12 cellular contexts compared by ENCODE assay signal in genomic region chr22:30204742-30205111, GRCh38. TPM values are rescaled to one million over a fixed set of nuclear protein-coding genes. Genes with fewer than 3 reads are reported as not detected.
A peak's percentile ranks its signal among the peaks of the same experiment; 100 is the strongest.
DNase-seq lines count a peak whose midpoint lies in the region; ATAC-seq, FAIRE-seq and TF ChIP-seq lines count a peak whose summit lies in the region.
"Had no signal": no experiment of that assay in that cellular context is flagged by ENCODE, and none has a peak within 500 bp of the region (broad histone marks: within the 10 kb centered on the region; RNA-seq: fewer than 3 reads in every experiment).

No MANE protein-coding gene starts in this region.

- peak overlapping the region; percentile 29 to 91 for H2BK12ac ChIP-seq in mesenchymal stem cell (ENCODE audit: low read length in 2 of 2)

- no peak overlapping the region for H3K23ac ChIP-seq in mesenchymal stem cell (ENCODE audit: low read length in 2 of 2)

- WGBS in right lobe of liver (ENCODE audit: insufficient coverage, low coverage, low lambda C conversion rate, missing lambda C conversion rate): 45% methylated on average over 9 of the region's 10 CpGs
- 96% methylated on average over 10 of the region's 10 CpGs for WGBS in HepG2 (ENCODE audit: low lambda C conversion rate)
- WGBS in mesenchymal stem cell: 92% methylated on average over 10 of the region's 10 CpGs

- no peaks in the 10 kb centered on the region for H3K4me1 ChIP-seq in right lobe of liver
- peaks cover 46% of the 10 kb centered on the region for H3K4me1 ChIP-seq in HepG2 (ENCODE audit: insufficient read depth, low read length)
- peaks cover 33% of the 10 kb centered on the region for H3K4me1 ChIP-seq in mesenchymal stem cell (ENCODE audit: control insufficient read depth, insufficient read depth, low read depth, low read length)
- no peaks in the 10 kb centered on the region for H3K4me1 ChIP-seq in effector memory CD4-positive, alpha-beta T cell (ENCODE audit: control insufficient read depth, insufficient read depth, low read length, poor library complexity, severe bottlenecking)

- no peak overlapping the region for H3K4me3 ChIP-seq in right lobe of liver
- H3K4me3 ChIP-seq in HepG2 (replicated peaks in 1 of 3; ENCODE audit: insufficient read depth in 1 of 3, low read depth in 2 of 3, low read length in 3 of 3): no peak overlapping the region
- no peak overlapping the region for H3K4me3 ChIP-seq in mesenchymal stem cell (ENCODE audit: insufficient read depth in 1 of 2, low read depth in 1 of 2, low read length in 2 of 2)
- H3K4me3 ChIP-seq in effector memory CD4-positive, alpha-beta T cell (ENCODE audit: insufficient read depth, low read depth, low read length, poor library complexity, severe bottlenecking): no peak overlapping the region

- H3K4me2 ChIP-seq in HepG2 (ENCODE audit: low read depth, low read length) (no peak overlapping the region), mesenchymal stem cell (ENCODE audit: low read length, poor library complexity, severe bottlenecking) (no peak overlapping the region)
- H3K4me2 ChIP-seq: KMS-11 had no signal

- no peaks in the 10 kb centered on the region for H4K20me1 ChIP-seq in HepG2 (ENCODE audit: insufficient read depth, low read length)

- H3K9me3 ChIP-seq in right lobe of liver: no peaks in the 10 kb centered on the region
- no peaks in the 10 kb centered on the region for H3K9me3 ChIP-seq in HepG2 (ENCODE audit: low read length)
- H3K9me3 ChIP-seq in mesenchymal stem cell (ENCODE audit: control insufficient read depth, low read length): peaks cover 6% of the 10 kb centered on the region
- no peaks in the 10 kb centered on the region for H3K9me3 ChIP-seq in effector memory CD4-positive, alpha-beta T cell (ENCODE audit: control insufficient read depth, low read length)

- peak overlapping the region; percentile 6 for H2BK120ac ChIP-seq in mesenchymal stem cell (ENCODE audit: low read depth, low read length)

- H3K27ac Mint-ChIP-seq in MCF 10A (ENCODE audit: low read depth, unreplicated experiment): peak overlapping the region; percentile 42
- H3K27ac Mint-ChIP-seq: CD4-positive, CD25-positive, alpha-beta regulatory T cell had no signal

- peak overlapping the region; percentile 98 for H2AK5ac ChIP-seq in mesenchymal stem cell (ENCODE audit: low read length, severe bottlenecking)

- H3K18ac ChIP-seq in mesenchymal stem cell (ENCODE audit: low read depth in 1 of 2, low read length in 2 of 2): peak overlapping the region in 1 of 2 experiments; percentile 4

- BruUV-seq in HepG2 (replicated peaks; lab: Mats Ljungman, UMichigan) (no TSS peak), MCF 10A (replicated peaks; lab: Mats Ljungman, UMichigan) (no TSS peak)

- no peaks in the 10 kb centered on the region for H3K36me3 Mint-ChIP-seq in MCF 10A (ENCODE audit: insufficient read depth, unreplicated experiment)
- H3K36me3 Mint-ChIP-seq: CD4-positive, CD25-positive, alpha-beta regulatory T cell had no signal

- CTCF ChIA-PET in HepG2 (lab: Yijun Ruan, JAX; ENCODE audit: low intra/inter-chr PET ratio, low total read pairs): no interaction called here
- CTCF ChIA-PET in MCF 10A (lab: Yijun Ruan, JAX): interaction anchor here (0.5 to 1.7 kb wide), 4 partner anchors 9 to 1345 kb away, joined by 3 to 5 read pairs (median 4); no protein-coding TSS in a partner anchor

- peak overlapping the region; percentile 83 for H2BK5ac ChIP-seq in mesenchymal stem cell (ENCODE audit: low read depth, low read length, poor library complexity, severe bottlenecking)

- H3K4me1 Mint-ChIP-seq in MCF 10A (ENCODE audit: insufficient read depth, unreplicated experiment): peaks cover 42% of the 10 kb centered on the region
- H3K4me1 Mint-ChIP-seq: central memory CD8-positive, alpha-beta T cell had no signal

- no peak for TF ChIP-seq EP300 in HepG2 (IDR thresholded peaks at IDR 0.05; ENCODE audit: low read depth in 2 of 2, low read length in 2 of 2)
- TF ChIP-seq EP300 in HepG2 (CRISPR knock-in tag; IDR thresholded peaks at IDR 0.05; ENCODE audit: borderline replicate concordance): no peak

- H3K27me3 ChIP-seq in right lobe of liver: no peaks in the 10 kb centered on the region
- H3K27me3 ChIP-seq in HepG2 (ENCODE audit: control insufficient read depth in 1 of 2, insufficient read depth in 2 of 2, low read length in 2 of 2): no peaks in the 10 kb centered on the region
- no peaks in the 10 kb centered on the region for H3K27me3 ChIP-seq in mesenchymal stem cell (ENCODE audit: control insufficient read depth in 1 of 2, insufficient read depth in 1 of 2, low read length in 2 of 2)
- no peaks in the 10 kb centered on the region for H3K27me3 ChIP-seq in effector memory CD4-positive, alpha-beta T cell (replicated peaks; ENCODE audit: control insufficient read depth, insufficient read depth, low read length, poor library complexity, severe bottlenecking)

- H3K9me3 Mint-ChIP-seq in MCF 10A (ENCODE audit: unreplicated experiment): peaks cover 6% of the 10 kb centered on the region
- H3K9me3 Mint-ChIP-seq: CD4-positive, CD25-positive, alpha-beta regulatory T cell; central memory CD8-positive, alpha-beta T cell had no signal

- H4K8ac ChIP-seq in mesenchymal stem cell (ENCODE audit: low read length): no peak overlapping the region

- TF ChIP-seq POLR2A in right lobe of liver (IDR thresholded peaks at IDR 0.05): no peak
- TF ChIP-seq POLR2A in HepG2 (IDR thresholded peaks at IDR 0.05; ENCODE audit: insufficient read depth in 1 of 2, low read depth in 2 of 2, low read length in 2 of 2): no peak

- H3K27me3 Mint-ChIP-seq in MCF 10A (ENCODE audit: insufficient read depth, unreplicated experiment): no peaks in the 10 kb centered on the region
- H3K27me3 Mint-ChIP-seq: CD4-positive, CD25-positive, alpha-beta regulatory T cell had no signal

- ATAC-seq in right lobe of liver: no peak
- ATAC-seq in HepG2: no peak

- POLR2A ChIA-PET in HepG2 (lab: Yijun Ruan, JAX) (interaction anchor here (0.6 to 1.5 kb wide), 2 partner anchors 9 to 185 kb away, joined by 3 to 4 read pairs; no protein-coding TSS in a partner anchor), MCF 10A (lab: Yijun Ruan, JAX) (interaction anchor here (0.6 to 1.8 kb wide), 14 partner anchors 8 to 600 kb away, joined by 3 to 15 read pairs (median 3); partner anchors contain the start of genes LIF and TBC1D10A)

- no peak overlapping the region for H3K4me3 Mint-ChIP-seq in MCF 10A (ENCODE audit: unreplicated experiment)
- H3K4me3 Mint-ChIP-seq: CD4-positive, CD25-positive, alpha-beta regulatory T cell; central memory CD8-positive, alpha-beta T cell had no signal

- TF ChIP-seq RAD21 in HepG2 (CRISPR knock-in tag; IDR thresholded peaks at IDR 0.05): no peak

- peak in 2 of 3 donors; percentile 11 to 45 for DNase-seq in right lobe of liver
- DNase-seq in HepG2 (ENCODE audit: low spot score): no peak
- DNase-seq in MCF 10A (ENCODE audit: unreplicated experiment): peak; percentile 89
- peak; percentile 47 for DNase-seq in mesenchymal stem cell
- DNase-seq in effector memory CD4-positive, alpha-beta T cell: no peak
- no peak for DNase-seq in occipital lobe (lab: John Stamatoyannopoulos, UW)
- DNase-seq in stimulated activated CD4-positive, alpha-beta T cell treated with anti-CD3 and anti-CD28 coated beads, Interleukin-4, amount 100 ng/mL, for 1 hour: no peak
- DNase-seq in stimulated activated CD4-positive, alpha-beta T cell treated with anti-CD3 and anti-CD28 coated beads, Interleukin-2, amount 100 ng/mL, for 24 hours: no peak
- DNase-seq: CD4-positive, CD25-positive, alpha-beta regulatory T cell had no signal

- H3K27ac ChIP-seq in right lobe of liver (peak overlapping the region in 1 of 3 donors; percentile 7), HepG2 (ENCODE audit: extremely low read length, insufficient read depth, low read length) (no peak overlapping the region), mesenchymal stem cell (ENCODE audit: low read length, poor library complexity, severe bottlenecking) (peak overlapping the region; percentile 99)
- H3K27ac ChIP-seq in effector memory CD4-positive, alpha-beta T cell (ENCODE audit: insufficient read depth, low read length, poor library complexity, severe bottlenecking): no peak overlapping the region
- H3K27ac ChIP-seq: KMS-11 had no signal

- H3K79me1 ChIP-seq in mesenchymal stem cell (replicated peaks; ENCODE audit: low read length, poor library complexity, severe bottlenecking): no peaks in the 10 kb centered on the region

- in situ Hi-C loops in HepG2 (cut with HindIII; ENCODE audit: extremely low pct_ligation_motif_present, low pct_unique_long_range_greater_than_20kb): no loop called here

- H3K79me2 ChIP-seq in HepG2 (ENCODE audit: insufficient read depth, low read length): no peaks in the 10 kb centered on the region

- no peaks in the 10 kb centered on the region for H3K36me3 ChIP-seq in right lobe of liver
- H3K36me3 ChIP-seq in HepG2 (replicated peaks in 1 of 2; ENCODE audit: control insufficient read depth in 1 of 2, insufficient read depth in 2 of 2, low read length in 2 of 2): no peaks in the 10 kb centered on the region
- no peaks in the 10 kb centered on the region for H3K36me3 ChIP-seq in mesenchymal stem cell (ENCODE audit: control insufficient read depth in 1 of 2, insufficient read depth in 2 of 2, low read depth in 1 of 2, low read length in 2 of 2)
- no peaks in the 10 kb centered on the region for H3K36me3 ChIP-seq in effector memory CD4-positive, alpha-beta T cell (ENCODE audit: control insufficient read depth, insufficient read depth, low read length)

- intact Hi-C loops in right lobe of liver (cut with DNase I): no loop called here
- intact Hi-C loops in HepG2 (cut with micrococcal nuclease; ENCODE audit: unreplicated experiment): no loop called here
- intact Hi-C loops in MCF 10A (cut with micrococcal nuclease): loop anchor here (1.0 to 5.0 kb wide), 2 partner anchors 8 to 223 kb away; partner anchors contain the start of gene MTFP1

- H3K4ac ChIP-seq in mesenchymal stem cell (ENCODE audit: low read depth in 1 of 2, low read length in 2 of 2): peak overlapping the region in 1 of 2 experiments; percentile 47

- H3K9ac ChIP-seq in HepG2 (ENCODE audit: insufficient read depth, low read depth, low read length) (no peak overlapping the region), mesenchymal stem cell (ENCODE audit: low read length) (peak overlapping the region; percentile 85)
- H3K9ac ChIP-seq: KMS-11 had no signal

- FAIRE-seq in HepG2 (lab: Jason Lieb, UNC): no peak
- FAIRE-seq: islet of Langerhans had no signal

- no peak for TF ChIP-seq CTCF in right lobe of liver (IDR thresholded peaks at IDR 0.05)
- TF ChIP-seq CTCF in HepG2 (CRISPR knock-in tag; IDR thresholded peaks at IDR 0.05): no peak
- TF ChIP-seq CTCF in MCF 10A (IDR thresholded peaks at IDR 0.05; ENCODE audit: unreplicated experiment): no peak

- H4K91ac ChIP-seq in mesenchymal stem cell (ENCODE audit: low read length): peak overlapping the region; percentile 25

- H2AFZ ChIP-seq in HepG2 (ENCODE audit: low read length): no peak overlapping the region
- no peak overlapping the region for H2AFZ ChIP-seq in mesenchymal stem cell (ENCODE audit: low read depth, low read length)

- no peak overlapping the region for H2BK15ac ChIP-seq in mesenchymal stem cell (ENCODE audit: low read depth, poor library complexity, severe bottlenecking)

- no peak overlapping the region for H3K14ac ChIP-seq in mesenchymal stem cell (ENCODE audit: low read length in 2 of 2)

RNA-seq across cellular contexts. Expression of gene LIF, which starts 41.8 kb away (rescaled TPM):
- total RNA-seq in right lobe of liver (1 to 10 TPM in 3 of 6 experiments, under 1 TPM in 1, not detected in 2; 0.15 to 2.0 (median 1.6) TPM), HepG2 (2016; rRNA removed; fragmentation: Illumina TruSeq; extraction: Trizol) (1.5 and 3.6 TPM in 2 replicates), MCF 10A (2022) (9.5 and 19.3 TPM in 2 replicates), occipital lobe (not detected)
- 0.53 and 1.6 TPM in 2 replicates for total RNA-seq in HepG2 (2016; cell fraction: cytosol; rRNA removed; fragmentation: Illumina TruSeq; extraction: Trizol; ENCODE audit: low read depth)
- total RNA-seq in HepG2 (2016; cell fraction: insoluble cytoplasmic fraction; rRNA removed; fragmentation: Illumina TruSeq; extraction: Trizol): 1.7 and 3.2 TPM in 2 replicates
- 2.6 TPM in 2 replicates for total RNA-seq in HepG2 (2016; cell fraction: membrane; rRNA removed; fragmentation: Illumina TruSeq; extraction: Trizol)
- total RNA-seq in HepG2 (2016; cell fraction: nucleus; rRNA removed; fragmentation: Illumina TruSeq; extraction: Trizol): 5.2 and 5.5 TPM in 2 replicates
- 8.5 and 12.1 TPM in 2 replicates for polyA plus RNA-seq in HepG2 (2011; rRNA removed)
- 3.0 and 4.2 TPM in 2 replicates for polyA plus RNA-seq in HepG2 (2011; cell fraction: cytosol; rRNA removed)
- polyA plus RNA-seq in HepG2 (2011; cell fraction: nucleus; rRNA removed): 48.8 and 59.2 TPM in 2 replicates
- polyA plus RNA-seq in HepG2 (2012): 1.4 and 5.2 TPM in 2 replicates
- polyA plus RNA-seq in HepG2 (2016; cell fraction: cytosol; fragmentation: Illumina TruSeq; extraction: Trizol; ENCODE audit: low read depth): 0.17 and 0.26 TPM in 2 replicates
- 1.1 and 1.3 TPM in 2 replicates for polyA plus RNA-seq in HepG2 (2016; cell fraction: insoluble cytoplasmic fraction; fragmentation: Illumina TruSeq; extraction: Trizol; ENCODE audit: low read depth)
- polyA plus RNA-seq in HepG2 (2016; cell fraction: membrane; fragmentation: Illumina TruSeq; extraction: Trizol; ENCODE audit: low read depth): 0.64 and 0.93 TPM in 2 replicates
- 13.6 and 20.3 TPM in 2 replicates for polyA plus RNA-seq in HepG2 (2016; cell fraction: nucleus; fragmentation: Illumina TruSeq; extraction: Trizol; ENCODE audit: insufficient read depth, low read depth)
- polyA minus RNA-seq in HepG2 (2011; rRNA and poly(A)+ RNA removed; ENCODE audit: low replicate concordance): 11.5 and 35.1 TPM in 2 replicates
- polyA minus RNA-seq in HepG2 (2011; cell fraction: cytosol; rRNA and poly(A)+ RNA removed): 3.8 and 5.5 TPM in 2 replicates
- 4.1 and 7.1 TPM in 2 replicates for polyA minus RNA-seq in HepG2 (2011; cell fraction: nucleus; rRNA and poly(A)+ RNA removed)
- 10.2 TPM for polyA plus RNA-seq in mesenchymal stem cell (2013, experiment 1 of 2)
- polyA plus RNA-seq in mesenchymal stem cell (2013, experiment 2 of 2): 9.7 TPM
- polyA plus RNA-seq: CD4-positive, CD25-positive, alpha-beta regulatory T cell had no signal

Comparison
In these comparisons a context has a peak if more than half of its experiments do, and no peak if none do; other contexts are left out.
1. DNase-seq: peak in right lobe of liver (2 of 3), MCF 10A (single experiment) and mesenchymal stem cell (single experiment); none in HepG2 (single experiment), effector memory CD4-positive, alpha-beta T cell (0 of 3), occipital lobe (single experiment), stimulated activated CD4-positive, alpha-beta T cell treated with anti-CD3 and anti-CD28 coated beads, Interleukin-4, amount 100 ng/mL, for 1 hour (single experiment) and stimulated activated CD4-positive, alpha-beta T cell treated with anti-CD3 and anti-CD28 coated beads, Interleukin-2, amount 100 ng/mL, for 24 hours (0 of 2).